Comparison of ENCODE assay signal across 10 cellular contexts in the genomic region with DNA sequence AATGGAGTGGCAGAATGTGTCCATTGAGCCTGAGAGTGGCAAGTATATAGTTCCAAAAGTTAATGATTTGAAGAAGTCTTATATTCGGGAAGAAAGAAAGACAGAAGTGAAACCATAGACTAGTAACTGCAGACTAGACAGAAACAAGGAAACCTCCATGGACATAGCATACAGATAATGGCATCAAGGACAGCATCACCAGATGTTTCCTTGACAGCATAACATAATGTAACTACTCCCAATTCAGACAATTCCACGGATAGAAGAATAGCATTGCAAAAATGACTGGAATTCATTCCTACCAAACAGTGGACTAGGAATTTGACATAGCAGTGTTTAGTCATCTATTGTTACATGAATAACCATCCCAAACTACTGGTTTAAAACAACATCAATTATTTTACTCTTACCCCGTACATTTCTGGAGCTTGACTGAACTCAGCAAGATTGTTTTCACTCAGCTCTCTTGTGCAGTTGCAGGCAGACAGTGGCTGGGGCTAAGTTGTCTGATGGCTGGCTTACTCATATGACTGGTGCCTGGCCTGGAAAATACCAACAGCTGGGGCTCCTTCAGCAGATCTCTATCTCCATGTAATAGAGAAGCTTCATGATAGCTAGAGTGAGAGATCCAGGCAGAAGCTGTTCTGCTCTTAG.
DNase-seq lines count a peak whose midpoint lies in the region; ATAC-seq, FAIRE-seq and TF ChIP-seq lines count a peak whose summit lies in the region.
"Had no signal": no experiment of that assay in that cellular context is flagged by ENCODE, and none has a peak within 500 bp of the region (broad histone marks: within the 10 kb centered on the region; RNA-seq: fewer than 3 reads in every experiment).

No MANE protein-coding gene starts in this region.

- H3K9me3 Mint-ChIP-seq in activated T-helper 17 cell treated with anti-CD3 and anti-CD28 coated beads, Interleukin-2, amount 50 U/mL, for 72 hours, result peaks cover 3% of the 10 kb centered on the region
- H3K9me3 Mint-ChIP-seq in neural progenitor cell, result peaks cover 2% of the 10 kb centered on the region
- peaks cover 0 to 9% (median 0%) of the 10 kb centered on the region in 8 donors for H3K9me3 Mint-ChIP-seq in CD4-positive, alpha-beta memory T cell
- H3K9me3 Mint-ChIP-seq: WTC11 had no signal

- POLR2A ChIA-PET in CD4-positive, alpha-beta memory T cell (lab: Charles Lee; ENCODE audit: partially characterized antibody), result no interaction called here

- CTCF ChIA-PET in CD4-positive, alpha-beta memory T cell (lab: Charles Lee; ENCODE audit: partially characterized antibody), result interaction anchor here (0.7 kb wide), 1 partner anchor 10 kb away, joined by 4 read pairs; no protein-coding TSS in a partner anchor

- DNase-seq in neural progenitor cell (ENCODE audit: low spot score) (no peak), GM10266 (ENCODE audit: extremely low spot score) (no peak), D721Med (ENCODE audit: insufficient read length, low spot score) (no peak), hypothalamus (lab: John Stamatoyannopoulos, UW) (no peak)
- DNase-seq in CD4-positive, alpha-beta memory T cell, result no peak

- H3K4me1 Mint-ChIP-seq in activated T-helper 17 cell treated with anti-CD3 and anti-CD28 coated beads, Interleukin-2, amount 50 U/mL, for 72 hours, result peaks cover 4% of the 10 kb centered on the region
- no peaks in the 10 kb centered on the region for H3K4me1 Mint-ChIP-seq in neural progenitor cell
- peaks cover 3 to 8% (median 6%) of the 10 kb centered on the region in 4 donors for H3K4me1 Mint-ChIP-seq in CD4-positive, alpha-beta memory T cell

- no peak overlapping the region for H2AFZ ChIP-seq in neural progenitor cell (replicated peaks)

- H3K27me3 Mint-ChIP-seq in activated T-helper 17 cell treated with anti-CD3 and anti-CD28 coated beads, Interleukin-2, amount 50 U/mL, for 72 hours, result no peaks in the 10 kb centered on the region
- no peaks in the 10 kb centered on the region for H3K27me3 Mint-ChIP-seq in neural progenitor cell (ENCODE audit: insufficient read depth, low read depth)
- H3K27me3 Mint-ChIP-seq in CD4-positive, alpha-beta memory T cell, result peaks cover 0 to 2% of the 10 kb centered on the region in 2 donors

- H3F3A ChIP-seq in neural progenitor cell (ENCODE audit: low read depth), result no peaks in the 10 kb centered on the region

- FAIRE-seq in D721Med (lab: Jason Lieb, UNC), result no peak

- ATAC-seq in GM18873 (IDR thresholded peaks at IDR 0.05; ENCODE audit: low FRiP score, unreplicated experiment) (peak; percentile 64), HG02938 (IDR thresholded peaks at IDR 0.05; ENCODE audit: unreplicated experiment) (peak; percentile 58)
- ATAC-seq in activated T-helper 17 cell treated with anti-CD3 and anti-CD28 coated beads, Interleukin-2, amount 50 U/mL, for 72 hours (replicated peaks), result peak; percentile 47
- ATAC-seq: WTC11 had no signal

- H3K4me3 ChIP-seq in neural progenitor cell, result no peak overlapping the region
- no peak overlapping the region for H3K4me3 ChIP-seq in CD4-positive, alpha-beta memory T cell (ENCODE audit: low read length in 2 of 2)

- no peak overlapping the region for H3K27ac Mint-ChIP-seq in activated T-helper 17 cell treated with anti-CD3 and anti-CD28 coated beads, Interleukin-2, amount 50 U/mL, for 72 hours
- H3K27ac Mint-ChIP-seq in neural progenitor cell, result no peak overlapping the region
- H3K27ac Mint-ChIP-seq in CD4-positive, alpha-beta memory T cell, result no peak overlapping the region
- H3K27ac Mint-ChIP-seq: WTC11 had no signal

- no peak for TF ChIP-seq CTCF in neural progenitor cell (IDR thresholded peaks at IDR 0.05)
- no peak for TF ChIP-seq CTCF in GM10266 (IDR thresholded peaks at IDR 0.05; ENCODE audit: control insufficient read depth, insufficient read depth, low read depth, missing control alignments)
- no peak for TF ChIP-seq CTCF in D721Med (IDR thresholded peaks at IDR 0.05; ENCODE audit: insufficient read depth, missing control alignments)

- peaks cover 96% of the 10 kb centered on the region for H3K27me3 ChIP-seq in neural progenitor cell
- no peaks in the 10 kb centered on the region for H3K27me3 ChIP-seq in CD4-positive, alpha-beta memory T cell (ENCODE audit: insufficient read depth, low read length)

- no peaks in the 10 kb centered on the region for H3K4me1 ChIP-seq in neural progenitor cell
- no peaks in the 10 kb centered on the region for H3K4me1 ChIP-seq in CD4-positive, alpha-beta memory T cell (ENCODE audit: insufficient read depth, low read length)

- no peaks in the 10 kb centered on the region for H3K9me3 ChIP-seq in neural progenitor cell (ENCODE audit: low read depth)
- H3K9me3 ChIP-seq in CD4-positive, alpha-beta memory T cell (ENCODE audit: control insufficient read depth in 1 of 2, low read length in 2 of 2), result no peaks in the 10 kb centered on the region

- intact Hi-C loops in CD4-positive, alpha-beta memory T cell (cut with micrococcal nuclease), result no loop called here

- no peak overlapping the region for H3K4me2 ChIP-seq in neural progenitor cell

- no peak overlapping the region for H3K9ac ChIP-seq in neural progenitor cell

- H3K79me2 ChIP-seq in neural progenitor cell (ENCODE audit: low read depth), result no peaks in the 10 kb centered on the region

- H3K27ac ChIP-seq in neural progenitor cell, result no peak overlapping the region
- H3K27ac ChIP-seq in CD4-positive, alpha-beta memory T cell (ENCODE audit: low read depth, low read length), result no peak overlapping the region
- H3K27ac ChIP-seq: HL-60 had no signal

- H4K20me1 ChIP-seq in neural progenitor cell (ENCODE audit: low read depth), result peaks cover 5% of the 10 kb centered on the region

- no peaks in the 10 kb centered on the region for H3K36me3 ChIP-seq in neural progenitor cell
- H3K36me3 ChIP-seq in CD4-positive, alpha-beta memory T cell (ENCODE audit: insufficient read depth, low read length), result no peaks in the 10 kb centered on the region

- no peaks in the 10 kb centered on the region for H3K36me3 Mint-ChIP-seq in activated T-helper 17 cell treated with anti-CD3 and anti-CD28 coated beads, Interleukin-2, amount 50 U/mL, for 72 hours (ENCODE audit: low read depth)
- no peaks in the 10 kb centered on the region for H3K36me3 Mint-ChIP-seq in neural progenitor cell
- no peaks in the 10 kb centered on the region for H3K36me3 Mint-ChIP-seq in CD4-positive, alpha-beta memory T cell
- H3K36me3 Mint-ChIP-seq: WTC11 had no signal

- H3K4me3 Mint-ChIP-seq in activated T-helper 17 cell treated with anti-CD3 and anti-CD28 coated beads, Interleukin-2, amount 50 U/mL, for 72 hours, result no peak overlapping the region
- H3K4me3 Mint-ChIP-seq in neural progenitor cell, result peak overlapping the region; percentile 39
- H3K4me3 Mint-ChIP-seq in CD4-positive, alpha-beta memory T cell, result no peak overlapping the region
- H3K4me3 Mint-ChIP-seq: WTC11 had no signal
